In the genomic region with DNA sequence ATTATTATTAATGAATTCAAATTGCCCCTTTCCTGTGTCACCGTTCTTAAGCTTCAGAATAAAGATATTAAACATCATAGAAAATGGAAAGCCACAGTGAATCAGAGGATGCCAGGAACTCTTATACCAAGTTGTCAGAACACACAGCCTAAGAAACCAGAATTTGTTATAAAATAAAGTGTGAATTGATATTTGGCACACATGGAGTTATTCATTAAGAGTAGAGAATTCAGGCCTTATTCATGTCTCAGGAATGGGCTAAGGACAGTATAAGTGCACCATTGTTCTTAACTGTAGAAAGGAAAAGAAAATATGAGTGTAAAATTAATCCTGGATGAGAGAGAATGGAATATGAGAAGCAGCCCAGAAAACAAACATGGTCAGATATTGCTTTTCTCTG, we compare ENCODE assay signal across 33 cellular contexts.
"Had no signal": no experiment of that assay in that cellular context is flagged by ENCODE, and none has a peak within 500 bp of the region (broad histone marks: within the 10 kb centered on the region; RNA-seq: fewer than 3 reads in every experiment).

No MANE protein-coding gene starts in this region.

- H3K4me2 ChIP-seq: PC-9 had no signal

- H2AFZ ChIP-seq: PC-9 had no signal

- H3K27ac Mint-ChIP-seq: activated CD4-positive, alpha-beta memory T cell treated with anti-CD3 and anti-CD28 coated beads, Interleukin-2, amount 10 ng/mL, durations not matched to agents 7 days and 5 days; activated CD8-positive, alpha-beta memory T cell treated with anti-CD3 and anti-CD28 coated beads, Interleukin-2, amount 10 ng/mL, durations not matched to agents 7 days and 5 days; activated naive CD4-positive, alpha-beta T cell treated with anti-CD3 and anti-CD28 coated beads, Interleukin-2, amount 10 ng/mL, durations not matched to agents 7 days and 5 days; activated naive CD8-positive, alpha-beta T cell treated with anti-CD3 and anti-CD28 coated beads for 36 hours had no signal

- ATAC-seq: activated CD8-positive, alpha-beta memory T cell treated with anti-CD3 and anti-CD28 coated beads, Interleukin-2, amount 10 ng/mL, durations not matched to agents 7 days and 5 days; Right ventricle myocardium inferior had no signal

- H3K9me3 Mint-ChIP-seq: activated CD4-positive, alpha-beta memory T cell treated with anti-CD3 and anti-CD28 coated beads, Interleukin-2, amount 10 ng/mL, durations not matched to agents 7 days and 5 days; activated naive CD4-positive, alpha-beta T cell treated with anti-CD3 and anti-CD28 coated beads, Interleukin-2, amount 10 ng/mL, durations not matched to agents 7 days and 5 days had no signal

- DNase-seq: activated CD4-positive, alpha-beta memory T cell treated with anti-CD3 and anti-CD28 coated beads, Interleukin-2, amount 10 ng/mL, durations not matched to agents 7 days and 5 days; activated CD4-positive, alpha-beta T cell treated with anti-CD3 and anti-CD28 coated beads for 1 hour; activated CD4-positive, alpha-beta T cell treated with anti-CD3 and anti-CD28 coated beads for 48 hours; activated CD4-positive, CD25-positive, alpha-beta regulatory T cell; activated CD8-positive, alpha-beta memory T cell treated with anti-CD3 and anti-CD28 coated beads for 24 hours; activated CD8-positive, alpha-beta memory T cell treated with anti-CD3 and anti-CD28 coated beads, Interleukin-2, amount 10 ng/mL, durations not matched to agents 7 days and 5 days; activated CD8-positive, alpha-beta memory T cell treated with anti-CD3 and anti-CD28 coated beads, Interleukin-2, amount 50 U/mL, for 48 hours; activated effector memory CD4-positive, alpha-beta T cell treated with Interleukin-2 at 50 U/mL for 16 hours; activated naive CD4-positive, alpha-beta T cell treated with anti-CD3 and anti-CD28 coated beads, Interleukin-2, amount 10 ng/mL, durations not matched to agents 7 days and 5 days; activated naive CD8-positive, alpha-beta T cell treated with anti-CD3 and anti-CD28 coated beads for 36 hours; activated T-cell treated with anti-CD3 and anti-CD28 coated beads, Interleukin-2, amount 50 U/mL, for 48 hours; amniotic stem cell; aorta; Kasumi-1; MG63; NCI-H1048; NCI-H1105 treated with DMSO at 0.1 percent for 48 hours; NCI-H1436; NCI-H1694; NCI-H1930; NCI-H510A; NCI-H526; NCI-H748 treated with DMSO at 0.1 percent for 48 hours; NK-92 treated with Interleukin-12 subunit alpha and Interleukin-12 subunit beta, amount 100 ng/mL, for 24 hours; PC-9; SIG-M5; SW 1271; T-helper 1 cell; T-helper 2 cell; T-helper 9 cell had no signal

- H3K36me3 ChIP-seq: MG63, WERI-Rb-1 had no signal

- H3K4me3 ChIP-seq: MG63, PC-9 had no signal

- H3K27me3 ChIP-seq: MG63 had no signal

- H3K4me3 Mint-ChIP-seq: activated CD4-positive, alpha-beta memory T cell treated with anti-CD3 and anti-CD28 coated beads, Interleukin-2, amount 10 ng/mL, durations not matched to agents 7 days and 5 days; activated CD8-positive, alpha-beta memory T cell treated with anti-CD3 and anti-CD28 coated beads, Interleukin-2, amount 10 ng/mL, durations not matched to agents 7 days and 5 days; activated naive CD4-positive, alpha-beta T cell treated with anti-CD3 and anti-CD28 coated beads, Interleukin-2, amount 10 ng/mL, durations not matched to agents 7 days and 5 days; activated naive CD8-positive, alpha-beta T cell treated with anti-CD3 and anti-CD28 coated beads for 36 hours had no signal

- H3K9me3 ChIP-seq: MG63 had no signal

- H3K4me1 Mint-ChIP-seq: activated CD4-positive, alpha-beta memory T cell treated with anti-CD3 and anti-CD28 coated beads, Interleukin-2, amount 10 ng/mL, durations not matched to agents 7 days and 5 days; activated CD8-positive, alpha-beta memory T cell treated with anti-CD3 and anti-CD28 coated beads, Interleukin-2, amount 10 ng/mL, durations not matched to agents 7 days and 5 days; activated naive CD4-positive, alpha-beta T cell treated with anti-CD3 and anti-CD28 coated beads, Interleukin-2, amount 10 ng/mL, durations not matched to agents 7 days and 5 days had no signal

- H3K27me3 Mint-ChIP-seq: activated CD4-positive, alpha-beta memory T cell treated with anti-CD3 and anti-CD28 coated beads, Interleukin-2, amount 10 ng/mL, durations not matched to agents 7 days and 5 days; activated CD8-positive, alpha-beta memory T cell treated with anti-CD3 and anti-CD28 coated beads, Interleukin-2, amount 10 ng/mL, durations not matched to agents 7 days and 5 days; activated naive CD4-positive, alpha-beta T cell treated with anti-CD3 and anti-CD28 coated beads, Interleukin-2, amount 10 ng/mL, durations not matched to agents 7 days and 5 days had no signal

- H3K27ac ChIP-seq: PC-9, RWPE1, WERI-Rb-1 had no signal

- H3K36me3 Mint-ChIP-seq: activated CD8-positive, alpha-beta memory T cell treated with anti-CD3 and anti-CD28 coated beads, Interleukin-2, amount 10 ng/mL, durations not matched to agents 7 days and 5 days; activated naive CD4-positive, alpha-beta T cell treated with anti-CD3 and anti-CD28 coated beads, Interleukin-2, amount 10 ng/mL, durations not matched to agents 7 days and 5 days had no signal
